ENCODE assay signal across 8 cellular contexts in genomic region chr11:63769719-63770443, GRCh38. TPM values are rescaled to one million over a fixed set of nuclear protein-coding genes. Genes with fewer than 3 reads are reported as not detected.
A peak's percentile ranks its signal among the peaks of the same experiment; 100 is the strongest.
DNase-seq lines count a peak whose midpoint lies in the region; ATAC-seq and TF ChIP-seq lines count a peak whose summit lies in the region.

No MANE protein-coding gene starts in this region.

- H3K9me3 ChIP-seq in Peyer's patch = no peaks in the 10 kb centered on the region

- TF ChIP-seq POLR2A in Peyer's patch (IDR thresholded peaks at IDR 0.05) = no peak

- peak overlapping the region in 3 of 4 donors; percentile 1 to 77 (median 74) for H3K27ac ChIP-seq in Peyer's patch

- ATAC-seq in esophagus mucosa (no peak), left lobe of liver (no peak)

- H3K27me3 ChIP-seq in Peyer's patch = no peaks in the 10 kb centered on the region

- no peak for DNase-seq in GM12864 (ENCODE audit: low read depth)
- DNase-seq in Peyer's patch = no peak
- no peak for DNase-seq in fibroblast of pulmonary artery (ENCODE audit: low read depth)
- peak; percentile 75 for DNase-seq in posterior vena cava (ENCODE audit: low spot score)
- DNase-seq in left lobe of liver (ENCODE audit: low spot score) = no peak
- no peak for DNase-seq in NCI-H1694 treated with DMSO at 0.1 percent for 48 hours (lab: John Stamatoyannopoulos, UW)
- no peak for DNase-seq in GM10266 (ENCODE audit: extremely low spot score)

- intact Hi-C loops in posterior vena cava (cut with DNase I) = no loop called here

- TF ChIP-seq CTCF in GM12864 (IDR thresholded peaks at IDR 0.05; ENCODE audit: low read depth, low read length, missing control alignments) (no peak), Peyer's patch (IDR thresholded peaks at IDR 0.05) (no peak), fibroblast of pulmonary artery (IDR thresholded peaks at IDR 0.05; ENCODE audit: low read length, missing control alignments) (no peak), GM10266 (IDR thresholded peaks at IDR 0.05; ENCODE audit: control insufficient read depth, insufficient read depth, low read depth, missing control alignments) (no peak)

- H3K4me3 ChIP-seq in GM12864 (ENCODE audit: low read depth, low read length) (peak overlapping the region; percentile 88), Peyer's patch (peak overlapping the region; percentile 65 to 93 (median 80)), fibroblast of pulmonary artery (replicated peaks; ENCODE audit: low read depth, low read length) (peak overlapping the region; percentile 86)

- no peaks in the 10 kb centered on the region for H3K36me3 ChIP-seq in Peyer's patch

- H3K4me1 ChIP-seq in Peyer's patch = peaks cover 3 to 39% (median 5%) of the 10 kb centered on the region in 4 donors

RNA-seq across cellular contexts. Expression of gene ZFTA, which starts 1.3 kb away (rescaled TPM):
- total RNA-seq in Peyer's patch (10 to 100 TPM in 1 of 4 donors, 1 to 10 TPM in 3; 3.7 to 10.5 (median 8.5) TPM), posterior vena cava (10 to 100 TPM; 13.0 to 21.8 TPM), esophagus mucosa (2.9 TPM), left lobe of liver (14.8 TPM)

RNA-seq across cellular contexts. Expression of gene SPINDOC, which starts 43.4 kb away (rescaled TPM):
- total RNA-seq in Peyer's patch (10 to 100 TPM in 1 of 4 donors, 1 to 10 TPM in 3; 3.5 to 15.7 (median 6.4) TPM), posterior vena cava (10 to 100 TPM; 11.8 to 15.1 TPM), esophagus mucosa (4.4 TPM), left lobe of liver (3.4 TPM)
